In the genomic region with DNA sequence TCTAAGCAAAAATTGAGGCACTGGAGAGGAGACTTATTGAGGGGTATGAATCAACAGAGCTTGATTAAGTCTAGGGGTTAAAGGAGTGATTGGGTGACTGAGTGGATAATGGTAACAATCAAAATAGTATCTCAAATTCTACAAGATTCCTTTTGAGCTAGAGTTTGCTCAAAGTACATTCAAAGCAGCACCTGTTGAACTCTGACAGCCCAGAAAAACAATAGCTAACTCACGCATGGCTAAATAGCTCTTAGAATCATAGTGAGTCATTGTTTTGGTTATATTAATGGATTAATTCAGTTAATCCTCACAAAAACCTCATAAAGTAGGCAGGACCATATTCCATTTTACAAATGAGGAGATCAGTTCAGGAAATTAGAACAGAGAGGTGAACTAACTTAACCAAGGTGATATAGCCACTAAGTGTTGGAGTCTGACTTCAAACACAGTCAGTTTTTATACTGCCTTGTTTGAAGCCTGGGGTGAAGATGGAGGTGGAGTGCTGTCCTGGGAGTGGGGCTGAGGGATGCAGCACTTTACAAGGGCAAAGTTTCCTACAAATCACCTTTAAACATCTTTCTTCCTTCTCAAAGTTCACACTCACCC, we compare ENCODE assay signal across 9 cellular contexts. TPM values are rescaled to one million over a fixed set of nuclear protein-coding genes. Genes with fewer than 3 reads are reported as not detected.
DNase-seq lines count a peak whose midpoint lies in the region; ATAC-seq and TF ChIP-seq lines count a peak whose summit lies in the region.
"Had no signal": no experiment of that assay in that cellular context is flagged by ENCODE, and none has a peak within 500 bp of the region (broad histone marks: within the 10 kb centered on the region; RNA-seq: fewer than 3 reads in every experiment).

No MANE protein-coding gene starts in this region.

- peak overlapping the region; percentile 82 for H3K4me2 ChIP-seq in MM.1S (ENCODE audit: low read depth, low read length)

- no peaks in the 10 kb centered on the region for H3K36me3 Mint-ChIP-seq in HFFc6 (ENCODE audit: low read depth)

- H3K4me1 Mint-ChIP-seq in HFFc6 (ENCODE audit: low read depth) = peaks cover 20% of the 10 kb centered on the region

- H3K36me3 ChIP-seq in MM.1S (replicated peaks; ENCODE audit: insufficient read depth, low read length) (no peaks in the 10 kb centered on the region), MG63 (no peaks in the 10 kb centered on the region)
- H3K36me3 ChIP-seq: pancreas had no signal

- no peaks in the 10 kb centered on the region for H4K20me1 ChIP-seq in MM.1S (ENCODE audit: insufficient read depth, low read length)

- peaks cover 16% of the 10 kb centered on the region for H3K27me3 Mint-ChIP-seq in HFFc6 (ENCODE audit: insufficient read depth)

- peak overlapping the region; percentile 91 for H3K27ac ChIP-seq in MM.1S (ENCODE audit: low read length)
- H3K27ac ChIP-seq: pancreas had no signal

- no peaks in the 10 kb centered on the region for H3K9me2 ChIP-seq in MM.1S (replicated peaks; ENCODE audit: insufficient read depth, low read length)

- no peak for TF ChIP-seq CTCF in HFFc6 (IDR thresholded peaks at IDR 0.05)
- no peak for TF ChIP-seq CTCF in MM.1S (IDR thresholded peaks at IDR 0.05; ENCODE audit: low read length)

- H3K27me3 ChIP-seq in MM.1S (replicated peaks; ENCODE audit: insufficient read depth, low read length) (no peaks in the 10 kb centered on the region), MG63 (no peaks in the 10 kb centered on the region)
- H3K27me3 ChIP-seq: pancreas had no signal

- H3F3A ChIP-seq in MM.1S (ENCODE audit: insufficient read depth, low read length) = peaks cover 8% of the 10 kb centered on the region

- H3K9me3 ChIP-seq in MM.1S (replicated peaks; ENCODE audit: insufficient read depth, low read length) (no peaks in the 10 kb centered on the region), MG63 (no peaks in the 10 kb centered on the region)
- H3K9me3 ChIP-seq: pancreas had no signal

- H3K27ac Mint-ChIP-seq in HFFc6 = no peak overlapping the region

- H3K9me3 Mint-ChIP-seq in HFFc6 = no peaks in the 10 kb centered on the region

- peak overlapping the region; percentile 64 for H3K4me3 Mint-ChIP-seq in HFFc6

- peak overlapping the region; percentile 65 for H3K9ac ChIP-seq in MM.1S (ENCODE audit: low read length)

- H3K79me2 ChIP-seq in MM.1S (ENCODE audit: low read length) = no peaks in the 10 kb centered on the region

- H2AFZ ChIP-seq in MM.1S (ENCODE audit: low read length) = peak overlapping the region; percentile 85

- DNase-seq in HFFc6 (no peak), MM.1S (peak; percentile 37), left kidney (ENCODE audit: low read depth, low spot score) (peak; percentile 17), MG63 (no peak), NCI-H1092 (lab: John Stamatoyannopoulos, UW) (no peak), NCI-H748 (lab: John Stamatoyannopoulos, UW; ENCODE audit: unreplicated experiment) (no peak)
- DNase-seq in central memory CD4-positive, alpha-beta T cell = no peak

- ATAC-seq in GM18520 (IDR thresholded peaks at IDR 0.05; ENCODE audit: unreplicated experiment) = peak; percentile 38

- H3K4me1 ChIP-seq in MM.1S (ENCODE audit: low read length) = peaks cover 14% of the 10 kb centered on the region

- peak overlapping the region; percentile 60 for H3K4me3 ChIP-seq in MM.1S (ENCODE audit: low read length)
- H3K4me3 ChIP-seq in MG63 = no peak overlapping the region
- H3K4me3 ChIP-seq: pancreas had no signal

RNA-seq across cellular contexts. Expression of gene PPM1K, which starts 35.9 kb away (rescaled TPM):
- total RNA-seq in HFFc6 (2021; fragmentation: NEBNext Ultra II Directional; extraction: Animal tissue kit (Norgen Biotek cat#: 25700)) = 10 to 100 TPM in 1 of 6 experiments, 1 to 10 TPM in 5; 5.8 to 11.6 (median 6.7) TPM
- 1.3 and 2.5 TPM in 2 replicates for total RNA-seq in MG63 (2014; rRNA removed; shearing (Covaris generic); ENCODE audit: low replicate concordance)

RNA-seq across cellular contexts. Expression of gene HERC6, which starts 58.4 kb away (rescaled TPM):
- 1 to 10 TPM in 1 of 6 experiments, under 1 TPM in 5; 0.33 to 1.1 (median 0.55) TPM for total RNA-seq in HFFc6 (2021; fragmentation: NEBNext Ultra II Directional; extraction: Animal tissue kit (Norgen Biotek cat#: 25700))
- 2.9 and 5.8 TPM in 2 replicates for total RNA-seq in MG63 (2014; rRNA removed; shearing (Covaris generic); ENCODE audit: low replicate concordance)

Comparison
In these comparisons a context has a peak if more than half of its experiments do, and no peak if none do; other contexts are left out.
1. DNase-seq: peak in MM.1S (single experiment) and left kidney (single experiment); none in HFFc6 (single experiment), MG63 (single experiment), NCI-H1092 (single experiment), NCI-H748 (single experiment) and central memory CD4-positive, alpha-beta T cell (single experiment).